Comparison of ENCODE assay signal across 1 cellular context in the genomic region with DNA sequence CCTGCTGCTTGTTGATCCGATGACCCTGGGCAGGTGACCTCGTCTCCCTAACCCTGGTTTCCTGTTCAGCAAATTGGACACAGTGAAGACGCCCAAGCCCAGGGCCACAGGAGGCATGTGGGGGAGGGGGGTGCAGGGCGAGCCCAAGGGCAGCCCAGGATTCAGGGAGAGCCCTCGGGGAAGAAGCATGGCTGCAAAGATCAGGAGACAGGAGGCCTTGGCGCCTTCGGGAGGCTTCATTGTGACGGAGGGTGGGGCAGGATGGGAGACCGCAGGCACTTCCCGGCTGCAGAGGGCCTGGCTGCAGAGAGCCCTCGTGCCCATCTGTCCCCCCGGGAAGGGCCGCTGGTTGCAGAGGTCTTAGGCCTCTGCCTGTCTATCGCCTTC.
TF ChIP-seq lines count a peak whose summit lies in the region.

No MANE protein-coding gene starts in this region.

TF ChIP-seq in A549, 52 proteins besides CTCF, POLR2A, EP300 and RAD21 (continued from another document):
- TF ChIP-seq, protein P1, sequence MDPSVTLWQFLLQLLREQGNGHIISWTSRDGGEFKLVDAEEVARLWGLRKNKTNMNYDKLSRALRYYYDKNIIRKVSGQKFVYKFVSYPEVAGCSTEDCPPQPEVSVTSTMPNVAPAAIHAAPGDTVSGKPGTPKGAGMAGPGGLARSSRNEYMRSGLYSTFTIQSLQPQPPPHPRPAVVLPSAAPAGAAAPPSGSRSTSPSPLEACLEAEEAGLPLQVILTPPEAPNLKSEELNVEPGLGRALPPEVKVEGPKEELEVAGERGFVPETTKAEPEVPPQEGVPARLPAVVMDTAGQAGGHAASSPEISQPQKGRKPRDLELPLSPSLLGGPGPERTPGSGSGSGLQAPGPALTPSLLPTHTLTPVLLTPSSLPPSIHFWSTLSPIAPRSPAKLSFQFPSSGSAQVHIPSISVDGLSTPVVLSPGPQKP (IDR thresholded peaks at IDR 0.05; ENCODE audit: low read depth, low read length) = no peak
